In genomic region chr13:102726430-102726829, GRCh38 we compare ENCODE assay signal across 11 cellular contexts. TPM values are rescaled to one million over a fixed set of nuclear protein-coding genes. Genes with fewer than 3 reads are reported as not detected.
A peak's percentile ranks its signal among the peaks of the same experiment; 100 is the strongest.
DNase-seq lines count a peak whose midpoint lies in the region; ATAC-seq and TF ChIP-seq lines count a peak whose summit lies in the region.
"Had no signal": no experiment of that assay in that cellular context is flagged by ENCODE, and none has a peak within 500 bp of the region (broad histone marks: within the 10 kb centered on the region; RNA-seq: fewer than 3 reads in every experiment).

No MANE protein-coding gene starts in this region.

- ATAC-seq in DND-41 (ENCODE audit: insufficient read depth, low read depth) (peak; percentile 39; the same call in 1 of the 3 replicates), GM21529 (IDR thresholded peaks at IDR 0.05; ENCODE audit: unreplicated experiment) (peak; percentile 57), HG02885 (IDR thresholded peaks at IDR 0.05; ENCODE audit: poor library complexity, unreplicated experiment) (no peak), gastroesophageal sphincter (no peak)

- H3K36me3 ChIP-seq in DND-41 (ENCODE audit: insufficient read depth, low read length): no peaks in the 10 kb centered on the region
- no peaks in the 10 kb centered on the region for H3K36me3 ChIP-seq in esophagus squamous epithelium
- no peaks in the 10 kb centered on the region for H3K36me3 ChIP-seq in gastroesophageal sphincter
- H3K36me3 ChIP-seq: ascending aorta, left ventricle myocardium inferior had no signal

- H3K4me1 ChIP-seq in DND-41 (ENCODE audit: insufficient read depth, low read length) (no peaks in the 10 kb centered on the region), esophagus squamous epithelium (peaks cover 0 to 13% (median 0%) of the 10 kb centered on the region in 3 donors), gastroesophageal sphincter (no peaks in the 10 kb centered on the region)
- H3K4me1 ChIP-seq: ascending aorta had no signal

- TF ChIP-seq POLR2A in esophagus squamous epithelium (IDR thresholded peaks at IDR 0.05): no peak
- TF ChIP-seq POLR2A in gastroesophageal sphincter (IDR thresholded peaks at IDR 0.05): no peak

- H4K20me1 ChIP-seq in DND-41 (ENCODE audit: insufficient read depth, low read length): no peaks in the 10 kb centered on the region

- TF ChIP-seq EP300 in gastroesophageal sphincter (IDR thresholded peaks at IDR 0.05): no peak

- no peak overlapping the region for H2AFZ ChIP-seq in DND-41 (ENCODE audit: low read depth, low read length)

- no peak overlapping the region for H3K4me2 ChIP-seq in DND-41 (ENCODE audit: insufficient read depth, low read length)

- H3K4me3 ChIP-seq in DND-41 (ENCODE audit: low read depth in 1 of 2, low read length in 2 of 2): no peak overlapping the region
- no peak overlapping the region for H3K4me3 ChIP-seq in epithelial cell of esophagus (ENCODE audit: low read length)
- H3K4me3 ChIP-seq in esophagus squamous epithelium: no peak overlapping the region
- no peak overlapping the region for H3K4me3 ChIP-seq in gastroesophageal sphincter
- H3K4me3 ChIP-seq: ascending aorta, left ventricle myocardium inferior had no signal

- H3K9me3 ChIP-seq in DND-41 (ENCODE audit: insufficient read depth, low read length, severe bottlenecking) (no peaks in the 10 kb centered on the region), esophagus squamous epithelium (no peaks in the 10 kb centered on the region), gastroesophageal sphincter (no peaks in the 10 kb centered on the region)
- H3K9me3 ChIP-seq: ascending aorta had no signal

- DNase-seq in DND-41 (no peak), NCI-H82 (lab: John Stamatoyannopoulos, UW) (peak; percentile 75), epithelial cell of esophagus (ENCODE audit: low read depth) (peak; percentile 51), SIG-M5 (lab: John Stamatoyannopoulos, UW) (no peak), esophagus squamous epithelium (lab: John Stamatoyannopoulos, UW) (no peak)
- DNase-seq: left ventricle myocardium inferior had no signal

- intact Hi-C loops in esophagus squamous epithelium (cut with DNase I): loop anchor here (10.0 kb wide), 2 partner anchors 118 to 142 kb away; partner anchors contain the start of gene ERCC5

- no peak overlapping the region for H3K27ac ChIP-seq in DND-41 (ENCODE audit: low read length)
- H3K27ac ChIP-seq in esophagus squamous epithelium: no peak overlapping the region
- no peak overlapping the region for H3K27ac ChIP-seq in gastroesophageal sphincter
- H3K27ac ChIP-seq: ascending aorta, left ventricle myocardium inferior had no signal

- H3K27me3 ChIP-seq in DND-41 (ENCODE audit: insufficient read depth, low read length, poor library complexity): no peaks in the 10 kb centered on the region
- H3K27me3 ChIP-seq in esophagus squamous epithelium: peaks cover 0 to 4% (median 0%) of the 10 kb centered on the region in 4 donors
- no peaks in the 10 kb centered on the region for H3K27me3 ChIP-seq in gastroesophageal sphincter
- H3K27me3 ChIP-seq: ascending aorta had no signal

- no peaks in the 10 kb centered on the region for H3K79me2 ChIP-seq in DND-41 (ENCODE audit: insufficient read depth, low read length)

- TF ChIP-seq CTCF in DND-41 (IDR thresholded peaks at IDR 0.05; ENCODE audit: borderline replicate concordance, extremely low read depth, low read length, poor library complexity, severe bottlenecking) (peak; percentile 22), epithelial cell of esophagus (IDR thresholded peaks at IDR 0.05; ENCODE audit: insufficient read depth, low read depth, low read length, missing control alignments) (peak; percentile 32), esophagus squamous epithelium (IDR thresholded peaks at IDR 0.05) (no peak), gastroesophageal sphincter (IDR thresholded peaks at IDR 0.05) (no peak)

- WGBS in esophagus squamous epithelium, 2 donors: 43 to 47% methylated on average over 2 of the region's 2 CpGs
- WGBS in gastroesophageal sphincter (ENCODE audit: low coverage in 1 of 2), 2 donors: 62 to 81% methylated on average over 2 of the region's 2 CpGs

- no peak overlapping the region for H3K9ac ChIP-seq in DND-41 (ENCODE audit: low read depth, low read length)

RNA-seq across cellular contexts. Expression of gene METTL21C, which starts 31.6 kb away (rescaled TPM):
- total RNA-seq in esophagus squamous epithelium (not detected), gastroesophageal sphincter (under 1 TPM in 1 of 4 donors, not detected in 3; 0.62 TPM)
- total RNA-seq: ascending aorta, left ventricle myocardium inferior, posterior vena cava had no signal

RNA-seq across cellular contexts. Expression of gene TEX30, which starts 47.2 kb away (rescaled TPM):
- total RNA-seq in esophagus squamous epithelium (10 to 100 TPM in 3 of 4 donors, 1 to 10 TPM in 1; 6.6 to 20.9 (median 12.4) TPM), gastroesophageal sphincter (10 to 100 TPM in 1 of 4 donors, 1 to 10 TPM in 3; 6.4 to 10.6 (median 7.7) TPM)

Comparison
In these comparisons a context has a peak if more than half of its experiments do, and no peak if none do; other contexts are left out.
1. ATAC-seq: peak in DND-41 (single experiment) and GM21529 (single experiment); none in HG02885 (single experiment) and gastroesophageal sphincter (single experiment).
2. DNase-seq: peak in NCI-H82 (single experiment) and epithelial cell of esophagus (single experiment); none in DND-41 (single experiment), SIG-M5 (single experiment) and esophagus squamous epithelium (single experiment).
3. CTCF ChIP-seq: peak in DND-41 (single experiment) and epithelial cell of esophagus (single experiment); none in esophagus squamous epithelium (0 of 6) and gastroesophageal sphincter (0 of 4).